Comparison of ENCODE assay signal across 1 cellular context in the genomic region with DNA sequence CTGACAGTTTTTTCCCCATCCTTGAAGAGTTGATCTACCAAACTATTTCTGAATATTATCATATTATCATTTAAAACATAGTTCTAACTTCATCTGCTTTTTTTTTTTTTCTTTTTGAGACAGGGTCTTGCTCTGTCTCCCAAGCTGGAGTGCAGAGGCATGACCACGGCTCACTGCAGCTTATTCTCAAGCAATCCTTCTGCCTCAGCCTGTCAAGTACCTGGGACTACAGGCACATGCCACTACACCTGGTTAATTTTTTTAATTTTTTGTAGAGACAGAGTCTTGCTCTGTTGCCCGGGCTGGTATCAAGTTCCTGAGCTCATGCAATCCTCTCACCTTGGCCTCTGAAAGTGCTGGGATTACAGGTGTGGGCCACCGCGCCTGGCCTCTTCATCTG.
TF ChIP-seq lines count a peak whose summit lies in the region.

No MANE protein-coding gene starts in this region.

TF ChIP-seq in SK-N-SH, 30 proteins besides CTCF, POLR2A, EP300 and RAD21 (continued from another document):
- no peak for TF ChIP-seq FOXM1 (IDR thresholded peaks at IDR 0.05; ENCODE audit: low read depth)
- TF ChIP-seq RCOR1 (IDR thresholded peaks at IDR 0.05; ENCODE audit: low read length), result no peak
- TF ChIP-seq, protein P1, sequence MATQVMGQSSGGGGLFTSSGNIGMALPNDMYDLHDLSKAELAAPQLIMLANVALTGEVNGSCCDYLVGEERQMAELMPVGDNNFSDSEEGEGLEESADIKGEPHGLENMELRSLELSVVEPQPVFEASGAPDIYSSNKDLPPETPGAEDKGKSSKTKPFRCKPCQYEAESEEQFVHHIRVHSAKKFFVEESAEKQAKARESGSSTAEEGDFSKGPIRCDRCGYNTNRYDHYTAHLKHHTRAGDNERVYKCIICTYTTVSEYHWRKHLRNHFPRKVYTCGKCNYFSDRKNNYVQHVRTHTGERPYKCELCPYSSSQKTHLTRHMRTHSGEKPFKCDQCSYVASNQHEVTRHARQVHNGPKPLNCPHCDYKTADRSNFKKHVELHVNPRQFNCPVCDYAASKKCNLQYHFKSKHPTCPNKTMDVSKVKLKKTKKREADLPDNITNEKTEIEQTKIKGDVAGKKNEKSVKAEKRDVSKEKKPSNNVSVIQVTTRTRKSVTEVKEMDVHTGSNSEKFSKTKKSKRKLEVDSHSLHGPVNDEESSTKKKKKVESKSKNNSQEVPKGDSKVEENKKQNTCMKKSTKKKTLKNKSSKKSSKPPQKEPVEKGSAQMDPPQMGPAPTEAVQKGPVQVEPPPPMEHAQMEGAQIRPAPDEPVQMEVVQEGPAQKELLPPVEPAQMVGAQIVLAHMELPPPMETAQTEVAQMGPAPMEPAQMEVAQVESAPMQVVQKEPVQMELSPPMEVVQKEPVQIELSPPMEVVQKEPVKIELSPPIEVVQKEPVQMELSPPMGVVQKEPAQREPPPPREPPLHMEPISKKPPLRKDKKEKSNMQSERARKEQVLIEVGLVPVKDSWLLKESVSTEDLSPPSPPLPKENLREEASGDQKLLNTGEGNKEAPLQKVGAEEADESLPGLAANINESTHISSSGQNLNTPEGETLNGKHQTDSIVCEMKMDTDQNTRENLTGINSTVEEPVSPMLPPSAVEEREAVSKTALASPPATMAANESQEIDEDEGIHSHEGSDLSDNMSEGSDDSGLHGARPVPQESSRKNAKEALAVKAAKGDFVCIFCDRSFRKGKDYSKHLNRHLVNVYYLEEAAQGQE (IDR thresholded peaks at IDR 0.05; ENCODE audit: low read depth, low read length), result no peak
- TF ChIP-seq, protein P2, sequence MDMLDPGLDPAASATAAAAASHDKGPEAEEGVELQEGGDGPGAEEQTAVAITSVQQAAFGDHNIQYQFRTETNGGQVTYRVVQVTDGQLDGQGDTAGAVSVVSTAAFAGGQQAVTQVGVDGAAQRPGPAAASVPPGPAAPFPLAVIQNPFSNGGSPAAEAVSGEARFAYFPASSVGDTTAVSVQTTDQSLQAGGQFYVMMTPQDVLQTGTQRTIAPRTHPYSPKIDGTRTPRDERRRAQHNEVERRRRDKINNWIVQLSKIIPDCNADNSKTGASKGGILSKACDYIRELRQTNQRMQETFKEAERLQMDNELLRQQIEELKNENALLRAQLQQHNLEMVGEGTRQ (IDR thresholded peaks at IDR 0.05; ENCODE audit: borderline replicate concordance, low read depth, low read length), result no peak
